ENCODE assay signal across 12 cellular contexts in the genomic region with DNA sequence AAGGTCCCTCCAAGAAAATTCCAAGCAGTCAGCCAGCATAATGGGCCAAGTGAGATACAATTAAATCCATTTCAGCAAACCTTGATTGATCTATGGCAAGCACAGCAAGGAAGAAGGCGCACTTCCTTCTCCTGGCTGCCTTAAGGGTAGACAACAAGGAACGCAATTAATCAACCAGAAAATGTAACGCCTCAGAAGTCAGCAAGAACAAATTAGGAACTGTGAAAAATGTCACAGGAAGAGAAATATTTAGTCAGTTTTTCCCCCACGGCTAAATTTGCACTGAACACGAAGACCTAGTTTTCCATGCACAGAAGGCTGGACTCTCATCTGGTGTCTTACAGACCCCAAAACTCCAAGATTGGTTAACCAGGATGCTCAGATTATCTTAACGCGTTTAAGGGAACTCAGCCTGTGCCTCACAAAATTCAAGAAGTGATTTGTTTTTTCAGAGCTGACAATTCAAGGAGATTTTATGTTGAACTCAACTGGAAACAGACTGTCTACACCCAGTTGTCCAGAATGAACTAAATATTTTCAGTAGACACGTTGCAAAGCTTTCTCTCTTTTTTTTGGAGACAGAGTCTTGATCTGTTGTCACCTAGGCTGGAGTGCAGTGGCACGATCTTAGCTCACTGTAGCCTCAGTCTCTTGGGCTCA. TPM values are rescaled to one million over a fixed set of nuclear protein-coding genes. Genes with fewer than 3 reads are reported as not detected.
A peak's percentile ranks its signal among the peaks of the same experiment; 100 is the strongest.
DNase-seq lines count a peak whose midpoint lies in the region; ATAC-seq and TF ChIP-seq lines count a peak whose summit lies in the region.
"Had no signal": no experiment of that assay in that cellular context is flagged by ENCODE, and none has a peak within 500 bp of the region (broad histone marks: within the 10 kb centered on the region; RNA-seq: fewer than 3 reads in every experiment).

No MANE protein-coding gene starts in this region.

- H3K27me3 ChIP-seq in prostate gland (replicated peaks; ENCODE audit: insufficient read depth), result no peaks in the 10 kb centered on the region

- intact Hi-C loops in prostate gland (cut with DNase I) (no loop called here), posterior vena cava (cut with DNase I) (no loop called here)

- TF ChIP-seq POLR2A in prostate gland (IDR thresholded peaks at IDR 0.05), result no peak

- no peak for TF ChIP-seq CTCF in GM12865 (IDR thresholded peaks at IDR 0.05; ENCODE audit: insufficient read depth, low read depth, low read length, missing control alignments)
- TF ChIP-seq CTCF in GM10248 (IDR thresholded peaks at IDR 0.05; ENCODE audit: control extremely low read depth, extremely low read depth, low read depth, missing control alignments), result no peak
- TF ChIP-seq CTCF in prostate gland (IDR thresholded peaks at IDR 0.05), result no peak

- no peaks in the 10 kb centered on the region for H3K4me1 ChIP-seq in prostate gland (replicated peaks)

- H3K4me3 ChIP-seq in GM12865 (ENCODE audit: low read depth, low read length) (peak overlapping the region; percentile 71), prostate gland (no peak overlapping the region)

- peak; percentile 38 for ATAC-seq in stimulated activated naive CD8-positive, alpha-beta T cell treated with anti-CD3 and anti-CD28 coated beads, Interleukin-15, Interleukin-2, amounts not matched to agents 100 U/mL and 50 U/mL, for 24 hours
- ATAC-seq in GM18867 (IDR thresholded peaks at IDR 0.05; ENCODE audit: unreplicated experiment), result no peak

- 71% methylated on average over 9 of the region's 9 CpGs for WGBS in prostate gland

- CTCF ChIA-PET in GM10248 (lab: Yijun Ruan, JAX), result interaction anchor here (1.6 to 2.4 kb wide), 2 partner anchors 12 to 51 kb away, joined by 8 to 9 read pairs; no protein-coding TSS in a partner anchor

- POLR2A ChIA-PET in GM10248 (lab: Yijun Ruan, JAX), result interaction anchor here (0.6 to 1.2 kb wide), 6 partner anchors 12 to 552 kb away, joined by 3 to 4 read pairs (median 4); no protein-coding TSS in a partner anchor

- no peak overlapping the region for H3K27ac ChIP-seq in prostate gland
- H3K27ac ChIP-seq: HL-60, WERI-Rb-1 had no signal

- DNase-seq in GM12865 (ENCODE audit: low read depth) (peak; percentile 60), NOMO-1 (lab: John Stamatoyannopoulos, UW; ENCODE audit: unreplicated experiment in 2 of 2) (peak; percentile 62 to 87), foreskin melanocyte (peak; percentile 65), GM10248 (ENCODE audit: extremely low spot score) (no peak), prostate gland (ENCODE audit: low spot score) (no peak), posterior vena cava (ENCODE audit: low spot score) (no peak)
- DNase-seq in stimulated activated naive CD8-positive, alpha-beta T cell treated with anti-CD3 and anti-CD28 coated beads, Interleukin-15, Interleukin-2, amounts not matched to agents 100 U/mL and 50 U/mL, for 24 hours, result no peak
- DNase-seq: amygdala, NCI-H446 treated with DMSO at 0.1 percent for 48 hours, WERI-Rb-1 had no signal

- H3K9me3 ChIP-seq in prostate gland, result no peaks in the 10 kb centered on the region

- H3K36me3 ChIP-seq in prostate gland, result no peaks in the 10 kb centered on the region
- H3K36me3 ChIP-seq: WERI-Rb-1 had no signal

RNA-seq across cellular contexts. Expression of gene SNX8, which starts 14.3 kb away (rescaled TPM):
- total RNA-seq in prostate gland (10 to 100 TPM; 10.7 to 29.2 TPM), posterior vena cava (10 to 100 TPM; 34.2 to 35.9 TPM)

RNA-seq across cellular contexts. Expression of gene EIF3B, which starts 54.6 kb away (rescaled TPM):
- total RNA-seq in prostate gland, result 100 to 1,000 TPM; 141 to 220 TPM
- 10 to 100 TPM; 78.1 to 90.1 TPM for total RNA-seq in posterior vena cava

RNA-seq across cellular contexts. Expression of gene NUDT1, which starts 58.0 kb away (rescaled TPM):
- total RNA-seq in prostate gland (10 to 100 TPM; 18.1 to 35.3 TPM), posterior vena cava (10 to 100 TPM; 12.4 to 18.6 TPM)

RNA-seq across cellular contexts. Expression of gene MRM2, which starts 58.0 kb away (rescaled TPM):
- total RNA-seq in prostate gland, result 10 to 100 TPM; 21.8 to 23.0 TPM
- 10 to 100 TPM; 12.3 to 15.6 TPM for total RNA-seq in posterior vena cava

Comparison
In these comparisons a context has a peak if more than half of its experiments do, and no peak if none do; other contexts are left out.
1. DNase-seq: peak in GM12865 (single experiment), NOMO-1 (2 of 2) and foreskin melanocyte (single experiment); none in stimulated activated naive CD8-positive, alpha-beta T cell treated with anti-CD3 and anti-CD28 coated beads, Interleukin-15, Interleukin-2, amounts not matched to agents 100 U/mL and 50 U/mL, for 24 hours (single experiment), GM10248 (single experiment), prostate gland (single experiment) and posterior vena cava (single experiment).